9 cellular contexts compared by ENCODE assay signal in the genomic region with DNA sequence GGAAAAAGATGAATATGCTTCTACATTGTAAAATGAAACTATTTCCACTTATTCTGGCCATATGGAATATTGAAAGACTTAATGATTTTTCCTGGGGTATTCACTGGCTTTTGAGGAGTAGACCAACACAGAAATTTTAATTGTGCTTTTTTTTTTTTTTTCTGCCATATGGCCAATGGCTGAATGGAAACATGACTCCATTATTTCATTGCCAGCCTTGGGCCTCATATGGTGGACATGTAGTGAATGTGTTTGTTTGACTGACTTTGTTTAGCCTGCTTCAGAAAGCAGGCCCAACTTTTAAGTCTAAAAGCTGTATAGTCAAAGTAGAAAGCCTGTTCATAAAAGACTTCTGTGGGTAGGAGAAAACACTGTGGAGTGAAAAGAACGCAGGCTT. TPM values are rescaled to one million over a fixed set of nuclear protein-coding genes. Genes with fewer than 3 reads are reported as not detected.
DNase-seq lines count a peak whose midpoint lies in the region; ATAC-seq, FAIRE-seq and TF ChIP-seq lines count a peak whose summit lies in the region.
"Had no signal": no experiment of that assay in that cellular context is flagged by ENCODE, and none has a peak within 500 bp of the region (broad histone marks: within the 10 kb centered on the region; RNA-seq: fewer than 3 reads in every experiment).

No MANE protein-coding gene starts in this region.

- H3K27me3 ChIP-seq in CD4-positive, CD25-positive, alpha-beta regulatory T cell (ENCODE audit: control insufficient read depth, insufficient read depth, low read length), result no peaks in the 10 kb centered on the region
- H3K27me3 ChIP-seq in GM12878 (replicated peaks in 1 of 2; ENCODE audit: control insufficient read depth in 2 of 2, insufficient read depth in 2 of 2, low read length in 1 of 2) (no peaks in the 10 kb centered on the region), neural cell (ENCODE audit: insufficient read depth, low read depth, low read length) (no peaks in the 10 kb centered on the region)

- TF ChIP-seq CTCF in GM12878 (IDR thresholded peaks at IDR 0.05 in 2 of 3, conservative IDR thresholded peaks at IDR 0.05 in 1 of 3; ENCODE audit: control insufficient read depth in 2 of 3, extremely low read depth in 1 of 3, insufficient read depth in 1 of 3, low read depth in 3 of 3, low read length in 3 of 3), result no peak
- no peak for TF ChIP-seq CTCF in neural cell (IDR thresholded peaks at IDR 0.05; ENCODE audit: poor library complexity, severe bottlenecking)

- POLR2A ChIA-PET in HEK293T (lab: Yijun Ruan, JAX), result no interaction called here
- POLR2A ChIA-PET in GM12878 (lab: Charles Lee), result interaction anchor here (1.0 to 3.8 kb wide), 5 partner anchors 11 to 22 kb away, joined by 3 to 41 read pairs (median 22); no protein-coding TSS in a partner anchor

- intact Hi-C loops in GM12878 (cut with micrococcal nuclease; ENCODE audit: unreplicated experiment), result loop anchor here (5.0 kb wide), 2 partner anchors 81 to 114 kb away; no protein-coding TSS in a partner anchor

- no peak for TF ChIP-seq POLR2A in GM12878 (IDR thresholded peaks at IDR 0.05; ENCODE audit: low read depth, low read length)

- H3K27me3 Mint-ChIP-seq in CD4-positive, CD25-positive, alpha-beta regulatory T cell, result peaks cover 4% of the 10 kb centered on the region

- H4K20me1 ChIP-seq in GM12878 (ENCODE audit: control insufficient read depth, insufficient read depth), result no peaks in the 10 kb centered on the region
- peaks cover 4% of the 10 kb centered on the region for H4K20me1 ChIP-seq in neural cell (ENCODE audit: insufficient read depth)

- no peak for ATAC-seq in CD4-positive, CD25-positive, alpha-beta regulatory T cell (ENCODE audit: low read depth in 2 of 2)
- ATAC-seq in GM12878, result no peak
- no peak for ATAC-seq in HG03457 (IDR thresholded peaks at IDR 0.05; ENCODE audit: unreplicated experiment)

- no TSS peak for BruUV-seq in GM12878 (replicated peaks; lab: Mats Ljungman, UMichigan)

- no peaks in the 10 kb centered on the region for H3K9me3 Mint-ChIP-seq in CD4-positive, CD25-positive, alpha-beta regulatory T cell

- H3K4me1 ChIP-seq in CD4-positive, CD25-positive, alpha-beta regulatory T cell (ENCODE audit: control insufficient read depth, insufficient read depth, low read length, poor library complexity, severe bottlenecking), result peaks cover 68% of the 10 kb centered on the region
- peaks cover 28% of the 10 kb centered on the region for H3K4me1 ChIP-seq in GM12878 (ENCODE audit: control insufficient read depth, insufficient read depth, low read length)

- RAD21 ChIA-PET in GM12878 (lab: Charles Lee; ENCODE audit: unreplicated experiment), result interaction anchor here (0.9 to 15.9 kb wide), 8 partner anchors 8 to 115 kb away, joined by 3 to 197 read pairs (median 22); no protein-coding TSS in a partner anchor

- H3K9me2 ChIP-seq in neural cell (ENCODE audit: insufficient read depth, low read length), result no peaks in the 10 kb centered on the region

- peak overlapping the region; percentile 99 for H3K4me2 ChIP-seq in GM12878 (ENCODE audit: control insufficient read depth, insufficient read depth)
- peak overlapping the region; percentile 59 for H3K4me2 ChIP-seq in neural cell (ENCODE audit: low read length)

- H3K27ac ChIP-seq in CD4-positive, CD25-positive, alpha-beta regulatory T cell (ENCODE audit: insufficient read depth, low read length, poor library complexity, severe bottlenecking), result peak overlapping the region; percentile 89
- H3K27ac ChIP-seq in GM12878 (ENCODE audit: control insufficient read depth, insufficient read depth) (peak overlapping the region; percentile 82), neural cell (ENCODE audit: low read length) (no peak overlapping the region)

- peak overlapping the region; percentile 100 for H3K4me3 ChIP-seq in CD4-positive, CD25-positive, alpha-beta regulatory T cell (ENCODE audit: low read depth, low read length)
- H3K4me3 ChIP-seq in GM12878 (peak overlapping the region; percentile 90), neural cell (ENCODE audit: low read length) (peak overlapping the region; percentile 81)

- H3K27ac Mint-ChIP-seq in CD4-positive, CD25-positive, alpha-beta regulatory T cell, result peak overlapping the region; percentile 93 to 98 (median 96)

- no peak for TF ChIP-seq EP300 in GM12878 (IDR thresholded peaks at IDR 0.05; ENCODE audit: borderline replicate concordance in 1 of 2, control insufficient read depth in 1 of 2, low read depth in 2 of 2, low read length in 2 of 2)
- TF ChIP-seq EP300 in neural cell (conservative IDR thresholded peaks at IDR 0.05; ENCODE audit: poor library complexity, severe bottlenecking), result no peak

- peaks cover 3% of the 10 kb centered on the region for H3K36me3 Mint-ChIP-seq in CD4-positive, CD25-positive, alpha-beta regulatory T cell

- no peak for TF ChIP-seq RAD21 in GM12878 (IDR thresholded peaks at IDR 0.05; ENCODE audit: insufficient read depth, low read depth, low read length)
- TF ChIP-seq RAD21 in neural cell (conservative IDR thresholded peaks at IDR 0.05), result no peak

- H3K79me2 ChIP-seq in GM12878 (ENCODE audit: control insufficient read depth, insufficient read depth, low read length) (peaks cover 73% of the 10 kb centered on the region), neural cell (replicated peaks; ENCODE audit: insufficient read depth, low read length) (peaks cover 71% of the 10 kb centered on the region)

- no peaks in the 10 kb centered on the region for H3F3A ChIP-seq in neural cell (ENCODE audit: insufficient read depth, low read length, poor library complexity, severe bottlenecking)

- H3K9ac ChIP-seq in GM12878 (ENCODE audit: control insufficient read depth, insufficient read depth, low read length) (peak overlapping the region; percentile 65), neural cell (ENCODE audit: low read length) (peak overlapping the region; percentile 91)

- no peak for FAIRE-seq in GM12878 (lab: Jason Lieb, UNC)

- peaks cover 9 to 50% (median 42%) of the 10 kb centered on the region in 4 donors for H3K4me1 Mint-ChIP-seq in CD4-positive, CD25-positive, alpha-beta regulatory T cell

- in situ Hi-C loops in GM12878 (cut with MboI), result no loop called here

- WGBS in GM12878 (ENCODE audit: insufficient coverage, insufficient replicate concordance, low lambda C conversion rate, missing lambda C conversion rate), result 0% methylated on average over 1 of the region's 1 CpG

- SMC1A ChIA-PET in GM12878 (lab: Charles Lee; ENCODE audit: uncharacterized antibody, unreplicated experiment), result interaction anchor here (1.0 to 14.5 kb wide), 9 partner anchors 11 to 116 kb away, joined by 3 to 254 read pairs (median 7); no protein-coding TSS in a partner anchor

- H2AFZ ChIP-seq in GM12878 (ENCODE audit: control insufficient read depth, low read depth, low read length), result no peak overlapping the region
- no peak overlapping the region for H2AFZ ChIP-seq in neural cell (ENCODE audit: low read depth, low read length)

- peak overlapping the region; percentile 97 to 99 (median 98) for H3K4me3 Mint-ChIP-seq in CD4-positive, CD25-positive, alpha-beta regulatory T cell

- no peaks in the 10 kb centered on the region for H3K36me3 ChIP-seq in CD4-positive, CD25-positive, alpha-beta regulatory T cell (ENCODE audit: control insufficient read depth, insufficient read depth, low read length)
- H3K36me3 ChIP-seq in GM12878 (ENCODE audit: control insufficient read depth in 2 of 2, insufficient read depth in 2 of 2, low read length in 1 of 2) (no peaks in the 10 kb centered on the region), neural cell (ENCODE audit: insufficient read depth, low read length) (no peaks in the 10 kb centered on the region)

- no peaks in the 10 kb centered on the region for H3K9me3 ChIP-seq in CD4-positive, CD25-positive, alpha-beta regulatory T cell (ENCODE audit: control insufficient read depth in 2 of 2, low read length in 2 of 2)
- H3K9me3 ChIP-seq in GM12878 (replicated peaks; ENCODE audit: control insufficient read depth, insufficient read depth, low read length) (no peaks in the 10 kb centered on the region), neural cell (ENCODE audit: low read length) (no peaks in the 10 kb centered on the region)

- no peak for DNase-seq in CD4-positive, CD25-positive, alpha-beta regulatory T cell
- DNase-seq in HEK293T (ENCODE audit: extremely low spot score) (no peak), GM12878 (ENCODE audit: low read depth, low spot score) (no peak), NCI-H1105 treated with DMSO at 0.1 percent for 48 hours (lab: John Stamatoyannopoulos, UW) (no peak), HuH-7.5 (ENCODE audit: low spot score) (no peak)
- DNase-seq: SHP77; stimulated activated CD4-positive, alpha-beta T cell treated with anti-CD3 and anti-CD28 coated beads, Interleukin-4, amount 100 ng/mL, for 1 hour had no signal

- CTCF ChIA-PET in HEK293T (lab: Yijun Ruan, JAX), result no interaction called here
- CTCF ChIA-PET in GM12878 (lab: Yijun Ruan, JAX), result interaction anchor here (0.8 to 3.7 kb wide), 5 partner anchors 16 to 133 kb away, joined by 3 to 33 read pairs (median 8); no protein-coding TSS in a partner anchor

TF ChIP-seq in GM12878, 131 proteins besides CTCF, POLR2A, EP300 and RAD21 (continues in another document):
- TF ChIP-seq CREM (IDR thresholded peaks at IDR 0.05; ENCODE audit: low read depth) (no peak), SUZ12 (IDR thresholded peaks at IDR 0.05; ENCODE audit: unreplicated experiment) (no peak)

TF ChIP-seq in neural cell, 6 proteins besides CTCF, POLR2A, EP300 and RAD21 (continues in another document):
- no peak for TF ChIP-seq MXI1 (conservative IDR thresholded peaks at IDR 0.05; ENCODE audit: poor library complexity, severe bottlenecking)

RNA-seq across cellular contexts. Expression of a gene that starts 2.4 kb away (rescaled TPM):
- 252 TPM for total RNA-seq in CD4-positive, CD25-positive, alpha-beta regulatory T cell
- 100 to 1,000 TPM; 145 to 216 (median 195) TPM for polyA plus RNA-seq in CD4-positive, CD25-positive, alpha-beta regulatory T cell
- total RNA-seq in GM12878 (2013; cell fraction: nucleolus; rRNA removed), result 73.6 and 83.0 TPM in 2 replicates
- 63.5 and 80.8 TPM in 2 replicates for total RNA-seq in GM12878 (2014; rRNA removed)
- 86.5 and 91.9 TPM in 2 replicates for total RNA-seq in GM12878 (2014; rRNA removed; fragmentation: Illumina TruSeq; extraction: Trizol)
- 103 and 107 TPM in 2 replicates for total RNA-seq in GM12878 (2021)
- polyA plus RNA-seq in GM12878 (2011; ENCODE audit: low read depth), result 19.7 TPM
- 62.2 and 80.3 TPM in 2 replicates for polyA plus RNA-seq in GM12878 (2011; rRNA removed)
- polyA plus RNA-seq in GM12878 (2011; cell fraction: cytosol; rRNA removed), result 28.3 and 31.9 TPM in 2 replicates
- 12.3 and 13.8 TPM in 2 replicates for polyA plus RNA-seq in GM12878 (2011; cell fraction: nucleus; rRNA removed)
- 40.5 and 43.9 TPM in 2 replicates for polyA plus RNA-seq in GM12878 (2012)
- polyA plus RNA-seq in GM12878 (2014; fragmentation: Illumina TruSeq; extraction: Trizol), result 114 and 139 TPM in 2 replicates
- polyA plus RNA-seq in GM12878 (2014; fragmentation: Nextera tagmentation; extraction: Ambion mirVana), result 10 to 100 TPM; 31.6 to 42.0 TPM
- polyA plus RNA-seq in GM12878 (2014; rRNA removed), result 78.6 and 84.7 TPM in 2 replicates
- 10 to 100 TPM; 63.4 to 69.2 TPM for polyA plus RNA-seq in GM12878 (2016; fragmentation: Nextera tagmentation; extraction: Ambion mirVana)
- 38.2 and 38.9 TPM in 2 replicates for polyA minus RNA-seq in GM12878 (2011; rRNA and poly(A)+ RNA removed)
- 12.3 and 14.1 TPM in 2 replicates for polyA minus RNA-seq in GM12878 (2011; cell fraction: cytosol; rRNA and poly(A)+ RNA removed)
- 11.2 and 18.9 TPM in 2 replicates for polyA minus RNA-seq in GM12878 (2011; cell fraction: nucleus; rRNA and poly(A)+ RNA removed)
- polyA plus RNA-seq in neural cell, result 503 and 515 TPM in 2 replicates
- 453 and 567 TPM in 2 replicates for polyA minus RNA-seq in neural cell
